In genomic region chr3:167716920-167717319, GRCh38 we compare ENCODE assay signal across 24 cellular contexts. TPM values are rescaled to one million over a fixed set of nuclear protein-coding genes. Genes with fewer than 3 reads are reported as not detected.
A peak's percentile ranks its signal among the peaks of the same experiment; 100 is the strongest.
DNase-seq lines count a peak whose midpoint lies in the region; ATAC-seq, FAIRE-seq and TF ChIP-seq lines count a peak whose summit lies in the region.
"Had no signal": no experiment of that assay in that cellular context is flagged by ENCODE, and none has a peak within 500 bp of the region (broad histone marks: within the 10 kb centered on the region; RNA-seq: fewer than 3 reads in every experiment).

No MANE protein-coding gene starts in this region.

- in situ Hi-C loops in brain microvascular endothelial cell (cut with HindIII; ENCODE audit: low pct_ligation_motif_present, low sequenced_read_pairs), result no loop called here
- in situ Hi-C loops in gastrocnemius medialis (cut with MboI; ENCODE audit: low sequenced_read_pairs in 4 of 4), result no loop called here

- no peak overlapping the region for H3K4me3 ChIP-seq in colonic mucosa
- no peak overlapping the region for H3K4me3 ChIP-seq in pancreas
- H3K4me3 ChIP-seq in brain microvascular endothelial cell (ENCODE audit: low read depth, low read length), result no peak overlapping the region
- no peak overlapping the region for H3K4me3 ChIP-seq in vagina
- no peak overlapping the region for H3K4me3 ChIP-seq in gastrocnemius medialis
- H3K4me3 ChIP-seq: dorsolateral prefrontal cortex, heart left ventricle, uterus had no signal

- TF ChIP-seq CTCF in colonic mucosa (IDR thresholded peaks at IDR 0.05), result no peak
- no peak for TF ChIP-seq CTCF in pancreas (IDR thresholded peaks at IDR 0.05)
- TF ChIP-seq CTCF in brain microvascular endothelial cell (IDR thresholded peaks at IDR 0.05; ENCODE audit: low read depth, low read length, missing control alignments), result no peak
- TF ChIP-seq CTCF in vagina (IDR thresholded peaks at IDR 0.05), result no peak
- TF ChIP-seq CTCF in gastrocnemius medialis (IDR thresholded peaks at IDR 0.05 in 4 of 5, conservative IDR thresholded peaks at IDR 0.05 in 1 of 5), result no peak

- H3K9me3 ChIP-seq in colonic mucosa (no peaks in the 10 kb centered on the region), pancreas (no peaks in the 10 kb centered on the region), vagina (no peaks in the 10 kb centered on the region), gastrocnemius medialis (no peaks in the 10 kb centered on the region)
- H3K9me3 ChIP-seq: heart left ventricle, uterus had no signal

- intact Hi-C loops in colonic mucosa (cut with DNase I), result no loop called here
- intact Hi-C loops in pancreas (cut with DNase I), result no loop called here
- intact Hi-C loops in vagina (cut with DNase I), result no loop called here
- intact Hi-C loops in gastrocnemius medialis (cut with DNase I; ENCODE audit: low total_unique reads), result no loop called here

- H3K27ac ChIP-seq in colonic mucosa, result no peak overlapping the region
- no peak overlapping the region for H3K27ac ChIP-seq in pancreas
- no peak overlapping the region for H3K27ac ChIP-seq in brain microvascular endothelial cell
- H3K27ac ChIP-seq in vagina, result no peak overlapping the region
- H3K27ac ChIP-seq in gastrocnemius medialis, result no peak overlapping the region
- H3K27ac ChIP-seq: dorsolateral prefrontal cortex, epithelial cell of prostate, heart left ventricle, uterus had no signal

- no peaks in the 10 kb centered on the region for H3K4me1 ChIP-seq in colonic mucosa
- H3K4me1 ChIP-seq in pancreas, result peaks cover 0 to 10% (median 0%) of the 10 kb centered on the region in 3 donors
- no peaks in the 10 kb centered on the region for H3K4me1 ChIP-seq in vagina
- peaks cover 7 to 10% of the 10 kb centered on the region in 2 donors for H3K4me1 ChIP-seq in gastrocnemius medialis
- H3K4me1 ChIP-seq: uterus had no signal

- H3K36me3 ChIP-seq in colonic mucosa, result no peaks in the 10 kb centered on the region
- H3K36me3 ChIP-seq in pancreas, result peaks cover 0 to 11% (median 0%) of the 10 kb centered on the region in 3 donors
- H3K36me3 ChIP-seq in brain microvascular endothelial cell (replicated peaks), result peaks cover 2% of the 10 kb centered on the region
- H3K36me3 ChIP-seq in vagina, result peaks cover 0 to 24% of the 10 kb centered on the region in 2 donors
- peaks cover 0 to 22% of the 10 kb centered on the region in 2 donors for H3K36me3 ChIP-seq in gastrocnemius medialis
- H3K36me3 ChIP-seq: uterus had no signal

- peak; percentile 84 to 98 (median 92) for ATAC-seq in pancreas
- no peak for ATAC-seq in gastrocnemius medialis
- ATAC-seq: natural killer cell treated with Interleukin-12 subunit alpha and Interleukin-12 subunit beta and Interleukin-15 and Interleukin-18, amount 100 ng/mL, for 72 hours; SK-N-SH treated with all-trans-retinoic acid at 6 μM for 48 hours had no signal

- TF ChIP-seq POLR2A in vagina (IDR thresholded peaks at IDR 0.05) (no peak), gastrocnemius medialis (IDR thresholded peaks at IDR 0.05) (no peak)

- DNase-seq in HT-29 (ENCODE audit: low spot score) (peak; percentile 55), NCI-H2196 (lab: John Stamatoyannopoulos, UW; ENCODE audit: unreplicated experiment) (peak; percentile 22), colonic mucosa (peak; percentile 29), pancreas (peak in 2 of 6 donors; percentile 21 to 34), brain microvascular endothelial cell (no peak), vagina (ENCODE audit: extremely low spot score in 2 of 2) (no peak), gastrocnemius medialis (no peak)
- DNase-seq: activated CD4-positive, alpha-beta T cell treated with anti-CD3 and anti-CD28 coated beads, Interleukin-2, amount 10 ng/mL, durations not matched to agents 7 days and 5 days; activated naive CD4-positive, alpha-beta T cell treated with anti-CD3 and anti-CD28 coated beads, Interleukin-2, amount 10 ng/mL, durations not matched to agents 7 days and 5 days; anterior cingulate cortex; caudate nucleus; dorsolateral prefrontal cortex; HCEC 1CT; heart left ventricle; Kasumi-1; NCI-H1048; stimulated activated CD4-positive, alpha-beta T cell treated with anti-CD3 and anti-CD28 coated beads, Interleukin-4, amount 100 ng/mL, for 4 hours; stimulated activated naive CD4-positive, alpha-beta T cell; uterus had no signal

- FAIRE-seq in pancreas (lab: Jason Lieb, UNC), result no peak
- FAIRE-seq: D721Med, GM19239 had no signal

- H3K9ac ChIP-seq in colonic mucosa (ENCODE audit: low read depth in 2 of 2, low read length in 2 of 2), result no peak overlapping the region

- H3K27me3 ChIP-seq in colonic mucosa (no peaks in the 10 kb centered on the region), pancreas (no peaks in the 10 kb centered on the region), brain microvascular endothelial cell (replicated peaks) (no peaks in the 10 kb centered on the region), vagina (no peaks in the 10 kb centered on the region), gastrocnemius medialis (no peaks in the 10 kb centered on the region)
- H3K27me3 ChIP-seq: dorsolateral prefrontal cortex, heart left ventricle, uterus had no signal

- WGBS in pancreas, 2 donors, result 15 to 34% methylated on average over 2 of the region's 2 CpGs

RNA-seq across cellular contexts. Expression of gene PDCD10, which starts 17.8 kb away (rescaled TPM):
- total RNA-seq in HT-29 (2014; rRNA removed; shearing (Covaris generic)), result 38.4 and 65.7 TPM in 2 replicates
- total RNA-seq in colonic mucosa (10 to 100 TPM; 67.3 to 87.0 TPM), pancreas (10 to 100 TPM; 10.8 to 24.5 (median 15.6) TPM), vagina (71.7 TPM), gastrocnemius medialis (10 to 100 TPM; 25.7 to 32.6 (median 31.6) TPM)
- polyA plus RNA-seq in pancreas, result 10 to 100 TPM; 11.0 to 21.3 TPM

RNA-seq across cellular contexts. Expression of gene SERPINI1, which starts 18.6 kb away (rescaled TPM):
- 0.38 and 0.42 TPM in 2 replicates for total RNA-seq in HT-29 (2014; rRNA removed; shearing (Covaris generic))
- total RNA-seq in colonic mucosa (1 to 10 TPM; 1.1 to 1.3 TPM), pancreas (10 to 100 TPM; 12.1 to 23.7 (median 20.1) TPM), vagina (13.8 TPM), gastrocnemius medialis (1 to 10 TPM in 3 of 4 donors, under 1 TPM in 1; 0.70 to 2.7 (median 2.2) TPM)
- polyA plus RNA-seq in pancreas, result 10 to 100 TPM; 19.8 to 23.2 TPM

Comparison
In these comparisons a context has a peak if more than half of its experiments do, and no peak if none do; other contexts are left out.
1. DNase-seq: peak in HT-29 (single experiment), NCI-H2196 (single experiment) and colonic mucosa (single experiment); none in brain microvascular endothelial cell (single experiment), vagina (0 of 2) and gastrocnemius medialis (0 of 2).
2. ATAC-seq: peak in pancreas (4 of 4); none in gastrocnemius medialis (0 of 2).